ENCODE assay signal across 1 cellular context in the genomic region with DNA sequence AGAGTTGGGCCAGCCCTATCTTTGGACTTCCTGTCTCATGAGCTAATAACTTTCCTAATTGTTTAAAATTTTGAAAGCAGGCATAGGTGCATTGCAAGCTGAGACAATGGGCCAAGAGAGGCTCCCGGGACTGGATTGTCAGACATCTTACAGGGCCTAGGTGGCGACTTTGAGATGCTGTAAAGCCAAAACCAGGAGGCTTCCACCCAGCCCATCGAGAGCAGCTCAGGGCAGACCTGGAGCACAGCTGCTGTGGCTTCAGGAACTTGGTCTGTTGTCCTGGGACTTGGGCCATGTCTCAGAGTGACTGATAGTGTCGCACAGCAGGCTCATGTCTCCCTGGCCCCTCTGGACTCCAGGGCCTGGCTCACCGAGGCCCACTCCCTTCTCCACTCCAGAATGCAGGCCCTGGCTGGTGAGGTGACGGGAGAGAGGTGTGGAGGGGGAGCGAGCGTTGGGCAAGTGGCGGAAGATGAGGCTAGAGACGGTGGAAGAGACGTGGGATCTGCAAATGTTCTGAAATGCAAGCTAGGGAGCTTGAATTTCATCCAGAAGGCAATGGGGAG.
TF ChIP-seq lines count a peak whose summit lies in the region.

No MANE protein-coding gene starts in this region.

TF ChIP-seq in HepG2, 621 proteins besides CTCF, POLR2A, EP300 and RAD21 (continued from another document):
- no peak for TF ChIP-seq DDIT3 (CRISPR knock-in tag; IDR thresholded peaks at IDR 0.05)
- no peak for TF ChIP-seq ZNF564 (CRISPR knock-in tag; IDR thresholded peaks at IDR 0.05)
- TF ChIP-seq CHD2 (IDR thresholded peaks at IDR 0.05; ENCODE audit: low read depth, low read length), result no peak
- no peak for TF ChIP-seq TRIM22 (IDR thresholded peaks at IDR 0.05)
- 0 out of 2 replicates have a peak, but pooled peaks have one; percentile 46 for TF ChIP-seq ZNF263 (CRISPR knock-in tag; IDR thresholded peaks at IDR 0.05)
- TF ChIP-seq ZNF124 (CRISPR knock-in tag; IDR thresholded peaks at IDR 0.05), result no peak
- no peak for TF ChIP-seq ZNF17 (CRISPR knock-in tag; IDR thresholded peaks at IDR 0.05)
- no peak for TF ChIP-seq ZNF18 (CRISPR knock-in tag; IDR thresholded peaks at IDR 0.05; ENCODE audit: insufficient replicate concordance)
- no peak for TF ChIP-seq YY1 (IDR thresholded peaks at IDR 0.05; ENCODE audit: insufficient read depth, insufficient replicate concordance, low read depth, low read length)
- TF ChIP-seq KLF13 (CRISPR knock-in tag; IDR thresholded peaks at IDR 0.05), result no peak
- peak; percentile 22; the same call in 1 of the 2 replicates for TF ChIP-seq ZFX (CRISPR knock-in tag; IDR thresholded peaks at IDR 0.05; ENCODE audit: low read depth)
- TF ChIP-seq ZIK1 (CRISPR knock-in tag; IDR thresholded peaks at IDR 0.05; ENCODE audit: borderline replicate concordance, low read depth), result no peak
- no peak for TF ChIP-seq TEAD3 (CRISPR knock-in tag; optimal IDR thresholded peaks at IDR 0.05; ENCODE audit: borderline replicate concordance)
